In the genomic region with DNA sequence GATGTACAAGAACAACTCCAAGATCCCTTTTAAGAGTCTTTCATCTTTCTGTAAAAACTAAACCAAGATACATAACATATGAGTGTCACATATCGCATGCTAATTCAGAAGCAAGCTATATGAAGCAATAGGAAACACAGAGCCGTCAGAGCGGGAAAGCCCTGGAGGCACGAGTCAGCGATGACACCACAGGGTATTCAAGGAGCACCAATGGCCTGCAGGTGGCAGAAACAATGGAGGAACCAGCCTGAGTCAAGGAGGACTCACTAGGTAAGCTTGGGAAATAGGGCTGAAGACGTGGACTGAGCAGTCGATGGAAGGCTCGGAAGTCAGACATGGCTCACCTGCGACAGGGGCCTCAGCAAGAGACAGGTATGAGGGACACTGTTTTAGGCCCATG, we compare ENCODE assay signal across 8 cellular contexts.
DNase-seq lines count a peak whose midpoint lies in the region; ATAC-seq and TF ChIP-seq lines count a peak whose summit lies in the region.

No MANE protein-coding gene starts in this region.

- peaks cover 24% of the 10 kb centered on the region in 2 donors for H3K36me3 Mint-ChIP-seq in CD14-positive monocyte

- H3K4me3 ChIP-seq in fibroblast of pulmonary artery (replicated peaks; ENCODE audit: low read depth, low read length): no peak overlapping the region
- no peak overlapping the region for H3K4me3 ChIP-seq in coronary artery

- H3K4me3 Mint-ChIP-seq in CD14-positive monocyte: peak overlapping the region; percentile 68 to 90

- peak overlapping the region; percentile 99 to 100 (median 100) for H3K27ac Mint-ChIP-seq in CD14-positive monocyte

- H3K4me1 Mint-ChIP-seq in CD14-positive monocyte: peaks cover 91% of the 10 kb centered on the region

- no peak for ATAC-seq in GM18511 (IDR thresholded peaks at IDR 0.05; ENCODE audit: unreplicated experiment)

- TF ChIP-seq CTCF in CD14-positive monocyte (IDR thresholded peaks at IDR 0.05): peak; percentile 24
- TF ChIP-seq CTCF in fibroblast of pulmonary artery (IDR thresholded peaks at IDR 0.05; ENCODE audit: low read length, missing control alignments): peak; percentile 13
- no peak for TF ChIP-seq CTCF in coronary artery (IDR thresholded peaks at IDR 0.05)

- DNase-seq in CD14-positive monocyte (ENCODE audit: low spot score): peak; percentile 97
- DNase-seq in M059J (ENCODE audit: low read depth): peak; percentile 84
- peak; percentile 72 to 81 for DNase-seq in activated CD4-positive, alpha-beta T cell treated with anti-CD3 and anti-CD28 coated beads, Interleukin-2, amount 50 U/mL, for 48 hours
- peak; percentile 53 for DNase-seq in fibroblast of pulmonary artery (ENCODE audit: low read depth)
- peak; percentile 51 to 71 for DNase-seq in stimulated activated CD4-positive, alpha-beta T cell treated with anti-CD3 and anti-CD28 coated beads, Interleukin-4, amount 100 ng/mL, for 48 hours (ENCODE audit: low read depth in 2 of 2)
- DNase-seq in coronary artery (ENCODE audit: low spot score): no peak
- DNase-seq in LoVo (ENCODE audit: low spot score): no peak

- peaks cover 0 to 3% (median 0%) of the 10 kb centered on the region in 7 donors for H3K9me3 Mint-ChIP-seq in CD14-positive monocyte

- intact Hi-C loops in CD14-positive monocyte (cut with micrococcal nuclease): loop anchor here (5.0 kb wide), 1 partner anchor 42 kb away; no protein-coding TSS in a partner anchor

- peaks cover 0 to 3% (median 0%) of the 10 kb centered on the region in 3 donors for H3K27me3 Mint-ChIP-seq in CD14-positive monocyte (ENCODE audit: low read depth in 3 of 3)

- H3K27ac ChIP-seq in coronary artery: no peak overlapping the region

Comparison
In these comparisons a context has a peak if more than half of its experiments do, and no peak if none do; other contexts are left out.
1. DNase-seq: peak in CD14-positive monocyte (single experiment), M059J (single experiment), activated CD4-positive, alpha-beta T cell treated with anti-CD3 and anti-CD28 coated beads, Interleukin-2, amount 50 U/mL, for 48 hours (2 of 2), fibroblast of pulmonary artery (single experiment) and stimulated activated CD4-positive, alpha-beta T cell treated with anti-CD3 and anti-CD28 coated beads, Interleukin-4, amount 100 ng/mL, for 48 hours (2 of 2); none in coronary artery (single experiment) and LoVo (single experiment).